In the genomic region with DNA sequence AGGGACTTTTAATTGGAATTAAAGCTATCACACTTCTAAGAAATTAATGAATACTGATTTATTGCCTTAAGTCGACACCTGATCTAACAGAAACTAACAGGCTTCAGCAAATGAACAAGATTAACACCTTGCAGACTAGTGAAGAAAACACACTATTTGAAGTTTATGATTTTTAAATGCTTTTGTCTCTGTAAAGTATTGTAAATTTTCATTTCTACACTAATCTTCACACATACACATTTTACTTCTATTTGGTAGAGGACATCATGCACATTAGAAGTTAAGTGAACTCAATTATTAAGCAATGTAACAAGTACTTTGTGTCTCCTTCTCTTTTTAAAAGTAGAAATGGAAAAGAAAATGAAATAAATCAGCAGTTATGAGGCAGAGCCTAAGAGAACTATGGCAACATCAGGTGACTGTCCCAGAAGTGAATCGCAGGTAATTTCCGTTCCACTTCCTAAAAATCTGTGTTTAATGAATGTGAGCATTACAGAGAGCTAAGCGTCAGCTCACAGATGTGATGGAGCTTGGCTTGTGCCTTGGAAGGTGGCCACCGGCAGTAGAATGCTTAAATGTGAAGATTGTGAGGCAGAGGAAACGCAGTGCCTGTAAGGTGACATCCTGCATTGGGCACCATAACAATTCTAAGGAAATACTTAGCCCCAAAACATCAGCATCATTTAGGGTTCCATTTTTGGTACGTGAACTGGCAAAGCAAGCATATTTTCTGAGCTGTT, we compare ENCODE assay signal across 7 cellular contexts. TPM values are rescaled to one million over a fixed set of nuclear protein-coding genes. Genes with fewer than 3 reads are reported as not detected.
DNase-seq lines count a peak whose midpoint lies in the region; ATAC-seq lines count a peak whose summit lies in the region.

No MANE protein-coding gene starts in this region.

- DNase-seq in MV-4-11 (lab: John Stamatoyannopoulos, UW): no peak

- H3K4me3 ChIP-seq in HUES6 (ENCODE audit: low read depth, low read length) (peak overlapping the region; percentile 98), iPS-11a (ENCODE audit: low read depth, low read length) (peak overlapping the region; percentile 98)

- peaks cover 66% of the 10 kb centered on the region for H3K36me3 Mint-ChIP-seq in activated T-helper 17 cell treated with anti-CD3 and anti-CD28 coated beads, Interleukin-2, amount 50 U/mL, for 72 hours (ENCODE audit: low read depth)
- peaks cover 25% of the 10 kb centered on the region for H3K36me3 Mint-ChIP-seq in stimulated activated memory B cell treated with anti-CD40 and anti-IgM and Interleukin-4, amounts not matched to agents 10 μg/mL and 1 μg/mL and 100 μg/mL, for 72 hours

- H3K27ac Mint-ChIP-seq in activated T-helper 17 cell treated with anti-CD3 and anti-CD28 coated beads, Interleukin-2, amount 50 U/mL, for 72 hours: peak overlapping the region; percentile 97
- peak overlapping the region; percentile 82 for H3K27ac Mint-ChIP-seq in stimulated activated memory B cell treated with anti-CD40 and anti-IgM and Interleukin-4, amounts not matched to agents 10 μg/mL and 1 μg/mL and 100 μg/mL, for 72 hours

- no peak overlapping the region for H3K9ac ChIP-seq in HUES6 (ENCODE audit: low read length)

- no peaks in the 10 kb centered on the region for H3K9me3 ChIP-seq in HUES6 (ENCODE audit: control insufficient read depth, insufficient read depth, low read depth, low read length)

- no peaks in the 10 kb centered on the region for H3K27me3 Mint-ChIP-seq in activated T-helper 17 cell treated with anti-CD3 and anti-CD28 coated beads, Interleukin-2, amount 50 U/mL, for 72 hours
- peaks cover 2% of the 10 kb centered on the region for H3K27me3 Mint-ChIP-seq in stimulated activated memory B cell treated with anti-CD40 and anti-IgM and Interleukin-4, amounts not matched to agents 10 μg/mL and 1 μg/mL and 100 μg/mL, for 72 hours

- H3K36me3 ChIP-seq in HUES6 (ENCODE audit: control insufficient read depth, insufficient read depth, low read length): peaks cover 29% of the 10 kb centered on the region

- no peak overlapping the region for H3K27ac ChIP-seq in HUES6 (ENCODE audit: low read depth, low read length)

- peaks cover 31% of the 10 kb centered on the region for H3K4me1 ChIP-seq in HUES6 (ENCODE audit: control insufficient read depth, insufficient read depth, low read length)

- no peaks in the 10 kb centered on the region for H3K9me3 Mint-ChIP-seq in activated T-helper 17 cell treated with anti-CD3 and anti-CD28 coated beads, Interleukin-2, amount 50 U/mL, for 72 hours
- H3K9me3 Mint-ChIP-seq in stimulated activated memory B cell treated with anti-CD40 and anti-IgM and Interleukin-4, amounts not matched to agents 10 μg/mL and 1 μg/mL and 100 μg/mL, for 72 hours: no peaks in the 10 kb centered on the region

- ATAC-seq in activated T-helper 17 cell treated with anti-CD3 and anti-CD28 coated beads, Interleukin-2, amount 50 U/mL, for 72 hours (replicated peaks): no peak
- no peak for ATAC-seq in stimulated activated memory B cell treated with anti-CD40 and anti-IgM and Interleukin-4, amounts not matched to agents 10 μg/mL and 1 μg/mL and 100 μg/mL, for 72 hours
- ATAC-seq in GM18858 (IDR thresholded peaks at IDR 0.05; ENCODE audit: unreplicated experiment): no peak
- no peak for ATAC-seq in HG02678 (IDR thresholded peaks at IDR 0.05; ENCODE audit: unreplicated experiment)

- H3K27me3 ChIP-seq in HUES6 (ENCODE audit: control insufficient read depth, insufficient read depth, low read length): no peaks in the 10 kb centered on the region

- H3K4me1 Mint-ChIP-seq in activated T-helper 17 cell treated with anti-CD3 and anti-CD28 coated beads, Interleukin-2, amount 50 U/mL, for 72 hours: peaks cover 50% of the 10 kb centered on the region
- H3K4me1 Mint-ChIP-seq in stimulated activated memory B cell treated with anti-CD40 and anti-IgM and Interleukin-4, amounts not matched to agents 10 μg/mL and 1 μg/mL and 100 μg/mL, for 72 hours: peaks cover 60% of the 10 kb centered on the region

- peak overlapping the region; percentile 99 for H3K4me3 Mint-ChIP-seq in activated T-helper 17 cell treated with anti-CD3 and anti-CD28 coated beads, Interleukin-2, amount 50 U/mL, for 72 hours
- peak overlapping the region; percentile 90 for H3K4me3 Mint-ChIP-seq in stimulated activated memory B cell treated with anti-CD40 and anti-IgM and Interleukin-4, amounts not matched to agents 10 μg/mL and 1 μg/mL and 100 μg/mL, for 72 hours

RNA-seq across cellular contexts. Expression of gene PRMT2, which starts 1.2 kb away (rescaled TPM):
- total RNA-seq in activated T-helper 17 cell treated with anti-CD3 and anti-CD28 coated beads, Interleukin-2, amount 50 U/mL, for 72 hours: 100 to 1,000 TPM in 1 of 2 donors, 10 to 100 TPM in 1; 88.2 to 108 TPM

RNA-seq across cellular contexts. Expression of gene S100B, which starts 31.8 kb away (rescaled TPM):
- not detected for total RNA-seq in activated T-helper 17 cell treated with anti-CD3 and anti-CD28 coated beads, Interleukin-2, amount 50 U/mL, for 72 hours
